Comparison of ENCODE assay signal across 8 cellular contexts in the genomic region with DNA sequence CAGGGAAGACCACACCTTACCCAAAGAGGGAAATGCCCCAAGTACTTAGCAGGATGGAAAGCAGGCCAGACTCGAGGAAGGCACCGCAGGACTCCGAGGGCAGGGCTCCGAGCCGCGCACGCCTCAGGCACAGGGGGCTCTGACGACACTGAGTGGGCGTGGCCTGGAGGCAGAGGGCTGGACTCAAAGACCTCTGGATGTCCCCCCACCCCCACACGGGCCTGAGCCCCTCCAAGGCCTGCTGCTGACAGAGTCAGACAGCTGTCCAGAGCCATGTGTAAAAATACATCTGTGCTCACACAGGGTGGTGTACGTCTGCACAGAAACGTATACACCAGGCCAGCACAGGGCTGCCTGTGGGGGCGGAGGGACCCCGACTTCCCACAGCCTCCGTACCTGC. TPM values are rescaled to one million over a fixed set of nuclear protein-coding genes. Genes with fewer than 3 reads are reported as not detected.
DNase-seq lines count a peak whose midpoint lies in the region; ATAC-seq and TF ChIP-seq lines count a peak whose summit lies in the region.

No MANE protein-coding gene starts in this region.

- TF ChIP-seq CTCF in AG09309 (IDR thresholded peaks at IDR 0.05; ENCODE audit: control insufficient read depth, insufficient read depth, low read depth, low read length, missing control alignments) (no peak), HFF-Myc (IDR thresholded peaks at IDR 0.05; ENCODE audit: low read depth, low read length, missing control alignments) (no peak), WTC11 (IDR thresholded peaks at IDR 0.05) (no peak), endodermal cell (conservative IDR thresholded peaks at IDR 0.05) (no peak)

- H3K4me1 Mint-ChIP-seq in WTC11 (peaks cover 41% of the 10 kb centered on the region), endodermal cell (peaks cover 22% of the 10 kb centered on the region)

- H3K4me1 ChIP-seq in endodermal cell (ENCODE audit: control insufficient read depth, insufficient read depth, low read length) (peaks cover 17% of the 10 kb centered on the region), mucosa of stomach (ENCODE audit: control insufficient read depth, insufficient read depth, low read length) (peaks cover 67% of the 10 kb centered on the region), urinary bladder (ENCODE audit: insufficient read depth) (peaks cover 2% of the 10 kb centered on the region)

- H3K9ac ChIP-seq in endodermal cell (ENCODE audit: extremely low read depth, low read length, poor library complexity, severe bottlenecking), result peak overlapping the region; percentile 57
- H3K9ac ChIP-seq in mucosa of stomach (ENCODE audit: low read length), result peak overlapping the region; percentile 80

- H3K36me3 ChIP-seq in endodermal cell (ENCODE audit: control insufficient read depth, insufficient read depth, low read length) (peaks cover 4% of the 10 kb centered on the region), mucosa of stomach (ENCODE audit: control insufficient read depth, insufficient read depth, low read length) (peaks cover 6% of the 10 kb centered on the region), urinary bladder (ENCODE audit: insufficient read depth) (no peaks in the 10 kb centered on the region)

- DNase-seq in AG09309 (ENCODE audit: low read depth) (no peak), HFF-Myc (ENCODE audit: extremely low read depth, low read depth) (peak; percentile 37), WTC11 (ENCODE audit: low spot score) (peak; percentile 89), endodermal cell (peak; percentile 85), NCI-H2029 treated with DMSO at 0.1 percent for 48 hours (lab: John Stamatoyannopoulos, UW) (no peak)

- H3K9me3 ChIP-seq in endodermal cell (ENCODE audit: control insufficient read depth, low read length) (no peaks in the 10 kb centered on the region), mucosa of stomach (ENCODE audit: control insufficient read depth, low read length) (no peaks in the 10 kb centered on the region)

- H3K27ac ChIP-seq in endodermal cell (ENCODE audit: low read depth, low read length), result no peak overlapping the region
- no peak overlapping the region for H3K27ac ChIP-seq in urinary bladder (ENCODE audit: low read depth)

- H3K9me3 Mint-ChIP-seq in WTC11 (no peaks in the 10 kb centered on the region), endodermal cell (no peaks in the 10 kb centered on the region)

- CTCF ChIA-PET in WTC11 (lab: Charles Lee), result interaction anchor here (0.9 to 6.2 kb wide), 6 partner anchors 12 to 41 kb away, joined by 3 to 67 read pairs (median 8); a partner anchor contains a TSS

- H3K27me3 Mint-ChIP-seq in WTC11 (ENCODE audit: low read depth), result peaks cover 33% of the 10 kb centered on the region
- peaks cover 20% of the 10 kb centered on the region for H3K27me3 Mint-ChIP-seq in endodermal cell (ENCODE audit: insufficient read depth)

- H3K27me3 ChIP-seq in endodermal cell (ENCODE audit: control insufficient read depth, insufficient read depth, low read length, poor library complexity, severe bottlenecking), result no peaks in the 10 kb centered on the region
- no peaks in the 10 kb centered on the region for H3K27me3 ChIP-seq in mucosa of stomach (ENCODE audit: control insufficient read depth, insufficient read depth, low read length)

- peak overlapping the region; percentile 79 for H3K27ac Mint-ChIP-seq in WTC11
- H3K27ac Mint-ChIP-seq in endodermal cell, result peak overlapping the region; percentile 82

- H3K4me3 Mint-ChIP-seq in WTC11 (peak overlapping the region; percentile 87), endodermal cell (peak overlapping the region; percentile 76)

- ATAC-seq in WTC11 (peak; percentile 70), HG02623 (IDR thresholded peaks at IDR 0.05; ENCODE audit: unreplicated experiment) (no peak)

- POLR2A ChIA-PET in WTC11 (lab: Charles Lee), result interaction anchor here (0.7 to 1.5 kb wide), 3 partner anchors 11 to 42 kb away, joined by 3 to 4 read pairs (median 3); no protein-coding TSS in a partner anchor

- no peaks in the 10 kb centered on the region for H3K36me3 Mint-ChIP-seq in WTC11
- peaks cover 10% of the 10 kb centered on the region for H3K36me3 Mint-ChIP-seq in endodermal cell (ENCODE audit: low read depth)

- WGBS in endodermal cell (ENCODE audit: insufficient coverage in 1 of 2, insufficient read length in 1 of 2), 2 experiments, result 39 to 47% methylated on average over 14 to 15 of the region's 15 CpGs
- WGBS in urinary bladder, result 8% methylated on average over 15 of the region's 15 CpGs

- H3K4me3 ChIP-seq in AG09309 (ENCODE audit: control insufficient read depth, low read depth, low read length) (peak overlapping the region; percentile 72), HFF-Myc (replicated peaks; ENCODE audit: low read depth, low read length) (peak overlapping the region; percentile 76), endodermal cell (ENCODE audit: low read length) (peak overlapping the region; percentile 87), mucosa of stomach (ENCODE audit: low read length) (peak overlapping the region; percentile 80), urinary bladder (ENCODE audit: low read depth, low read length) (peak overlapping the region; percentile 90)

TF ChIP-seq in WTC11, 78 proteins besides CTCF, POLR2A, EP300 and RAD21:
- TF ChIP-seq, protein P1, sequence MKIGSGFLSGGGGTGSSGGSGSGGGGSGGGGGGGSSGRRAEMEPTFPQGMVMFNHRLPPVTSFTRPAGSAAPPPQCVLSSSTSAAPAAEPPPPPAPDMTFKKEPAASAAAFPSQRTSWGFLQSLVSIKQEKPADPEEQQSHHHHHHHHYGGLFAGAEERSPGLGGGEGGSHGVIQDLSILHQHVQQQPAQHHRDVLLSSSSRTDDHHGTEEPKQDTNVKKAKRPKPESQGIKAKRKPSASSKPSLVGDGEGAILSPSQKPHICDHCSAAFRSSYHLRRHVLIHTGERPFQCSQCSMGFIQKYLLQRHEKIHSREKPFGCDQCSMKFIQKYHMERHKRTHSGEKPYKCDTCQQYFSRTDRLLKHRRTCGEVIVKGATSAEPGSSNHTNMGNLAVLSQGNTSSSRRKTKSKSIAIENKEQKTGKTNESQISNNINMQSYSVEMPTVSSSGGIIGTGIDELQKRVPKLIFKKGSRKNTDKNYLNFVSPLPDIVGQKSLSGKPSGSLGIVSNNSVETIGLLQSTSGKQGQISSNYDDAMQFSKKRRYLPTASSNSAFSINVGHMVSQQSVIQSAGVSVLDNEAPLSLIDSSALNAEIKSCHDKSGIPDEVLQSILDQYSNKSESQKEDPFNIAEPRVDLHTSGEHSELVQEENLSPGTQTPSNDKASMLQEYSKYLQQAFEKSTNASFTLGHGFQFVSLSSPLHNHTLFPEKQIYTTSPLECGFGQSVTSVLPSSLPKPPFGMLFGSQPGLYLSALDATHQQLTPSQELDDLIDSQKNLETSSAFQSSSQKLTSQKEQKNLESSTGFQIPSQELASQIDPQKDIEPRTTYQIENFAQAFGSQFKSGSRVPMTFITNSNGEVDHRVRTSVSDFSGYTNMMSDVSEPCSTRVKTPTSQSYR (CRISPR knock-in tag; IDR thresholded peaks at IDR 0.05), result peak; percentile 40; the same call in 1 of the 2 replicates
- peak; percentile 15; the same call in 1 of the 2 replicates for TF ChIP-seq NR2C2 (CRISPR knock-in tag; IDR thresholded peaks at IDR 0.05)
- TF ChIP-seq, protein P2, sequence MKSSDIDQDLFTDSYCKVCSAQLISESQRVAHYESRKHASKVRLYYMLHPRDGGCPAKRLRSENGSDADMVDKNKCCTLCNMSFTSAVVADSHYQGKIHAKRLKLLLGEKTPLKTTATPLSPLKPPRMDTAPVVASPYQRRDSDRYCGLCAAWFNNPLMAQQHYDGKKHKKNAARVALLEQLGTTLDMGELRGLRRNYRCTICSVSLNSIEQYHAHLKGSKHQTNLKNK (CRISPR knock-in tag; IDR thresholded peaks at IDR 0.05), result no peak
- TF ChIP-seq HMGA2 (CRISPR knock-in tag; IDR thresholded peaks at IDR 0.05), result no peak
- TF ChIP-seq FOXP1 (CRISPR knock-in tag; IDR thresholded peaks at IDR 0.05; ENCODE audit: borderline replicate concordance), result no peak
- TF ChIP-seq, protein P3, sequence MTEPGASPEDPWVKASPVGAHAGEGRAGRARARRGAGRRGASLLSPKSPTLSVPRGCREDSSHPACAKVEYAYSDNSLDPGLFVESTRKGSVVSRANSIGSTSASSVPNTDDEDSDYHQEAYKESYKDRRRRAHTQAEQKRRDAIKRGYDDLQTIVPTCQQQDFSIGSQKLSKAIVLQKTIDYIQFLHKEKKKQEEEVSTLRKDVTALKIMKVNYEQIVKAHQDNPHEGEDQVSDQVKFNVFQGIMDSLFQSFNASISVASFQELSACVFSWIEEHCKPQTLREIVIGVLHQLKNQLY (CRISPR knock-in tag; IDR thresholded peaks at IDR 0.05), result no peak
- 0 out of 2 replicates have a peak, but pooled peaks have one; percentile 57 for TF ChIP-seq SP1 (CRISPR knock-in tag; conservative IDR thresholded peaks at IDR 0.05)

RNA-seq across cellular contexts. Expression of a gene that starts 1.4 kb away (rescaled TPM):
- total RNA-seq in WTC11 (2021) (105 to 121 TPM (median 106 TPM) in 3 replicates), endodermal cell (100 to 1,000 TPM; 133 to 152 TPM), urinary bladder (70.3 TPM)
- polyA plus RNA-seq in endodermal cell (2013, experiment 1 of 2), result 103 TPM
- polyA plus RNA-seq in endodermal cell (2013, experiment 2 of 2), result 95.5 TPM
- polyA plus RNA-seq in urinary bladder, result 162 TPM

RNA-seq across cellular contexts. Expression of a gene that starts 6.8 kb away (rescaled TPM):
- total RNA-seq in WTC11 (2021) (5.4 to 6.4 TPM (median 5.5 TPM) in 3 replicates), endodermal cell (1 to 10 TPM; 7.7 to 8.4 TPM), urinary bladder (3.5 TPM)
- polyA plus RNA-seq in endodermal cell (2013, experiment 1 of 2), result 2.4 TPM
- 2.6 TPM for polyA plus RNA-seq in endodermal cell (2013, experiment 2 of 2)
- 6.3 TPM for polyA plus RNA-seq in urinary bladder

RNA-seq across cellular contexts. Expression of a gene that starts 41.2 kb away (rescaled TPM):
- total RNA-seq in WTC11 (2021) (113 to 128 TPM (median 124 TPM) in 3 replicates), endodermal cell (10 to 100 TPM; 82.5 to 87.3 TPM), urinary bladder (39.9 TPM)
- 89.7 TPM for polyA plus RNA-seq in endodermal cell (2013, experiment 1 of 2)
- polyA plus RNA-seq in endodermal cell (2013, experiment 2 of 2), result 92.2 TPM
- polyA plus RNA-seq in urinary bladder, result 280 TPM

Comparison
In these comparisons a context has a peak if more than half of its experiments do, and no peak if none do; other contexts are left out.
1. DNase-seq: peak in HFF-Myc (single experiment), WTC11 (single experiment) and endodermal cell (single experiment); none in AG09309 (single experiment) and NCI-H2029 treated with DMSO at 0.1 percent for 48 hours (single experiment).
2. Peak in every context shown above with its lines, with median percentiles within 50 percentile points of each other: H3K4me3 ChIP-seq.